ENCODE assay signal across 1 cellular context in genomic region chr1:201110616-201111015, GRCh38.
TF ChIP-seq lines count a peak whose summit lies in the region.

No MANE protein-coding gene starts in this region.

TF ChIP-seq in K562, 482 proteins besides CTCF, POLR2A, EP300 and RAD21:
- TF ChIP-seq BHLHE40 (IDR thresholded peaks at IDR 0.05; ENCODE audit: low read length) (peak; percentile 35; the same call in 1 of the 2 replicates), ZNF668 (CRISPR knock-in tag; IDR thresholded peaks at IDR 0.05) (no peak)
